Comparison of ENCODE assay signal across 2 cellular contexts in the genomic region with DNA sequence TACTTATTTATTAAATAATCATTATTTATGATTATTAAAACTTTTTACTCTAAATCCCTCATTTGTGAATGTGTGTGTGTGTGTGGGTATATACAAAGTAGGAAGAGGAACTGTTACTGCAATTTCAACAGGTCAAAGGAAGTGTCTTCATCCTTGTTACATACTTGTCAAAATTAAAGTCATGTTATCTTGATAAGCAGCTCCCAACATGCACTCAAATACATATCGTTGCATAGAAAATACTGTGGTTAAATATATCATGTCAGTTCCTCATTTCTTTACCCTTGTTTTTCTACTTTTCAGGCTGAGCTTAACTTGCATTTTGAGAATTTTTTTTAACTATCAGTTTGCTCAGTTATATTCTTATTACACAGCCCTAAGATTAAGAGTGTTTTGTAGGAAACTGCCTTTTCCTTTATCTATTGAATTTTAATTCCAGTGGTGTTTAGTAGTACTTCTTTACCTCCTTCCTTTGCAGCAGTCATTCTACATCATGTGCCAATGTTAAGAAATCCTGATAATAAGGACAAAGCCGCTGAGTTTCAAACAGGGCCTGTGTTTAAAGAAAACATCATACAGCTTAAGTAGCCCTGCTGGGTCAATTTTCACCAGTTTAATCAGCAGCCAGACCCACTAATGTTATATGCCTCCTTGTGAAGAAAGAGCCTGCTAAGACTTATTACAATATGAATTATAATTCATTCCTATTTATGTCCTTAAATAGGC.
TF ChIP-seq lines count a peak whose summit lies in the region.

No MANE protein-coding gene starts in this region.

TF ChIP-seq in HEK293, 187 proteins besides CTCF, POLR2A, EP300 and RAD21:
- TF ChIP-seq, protein P1, sequence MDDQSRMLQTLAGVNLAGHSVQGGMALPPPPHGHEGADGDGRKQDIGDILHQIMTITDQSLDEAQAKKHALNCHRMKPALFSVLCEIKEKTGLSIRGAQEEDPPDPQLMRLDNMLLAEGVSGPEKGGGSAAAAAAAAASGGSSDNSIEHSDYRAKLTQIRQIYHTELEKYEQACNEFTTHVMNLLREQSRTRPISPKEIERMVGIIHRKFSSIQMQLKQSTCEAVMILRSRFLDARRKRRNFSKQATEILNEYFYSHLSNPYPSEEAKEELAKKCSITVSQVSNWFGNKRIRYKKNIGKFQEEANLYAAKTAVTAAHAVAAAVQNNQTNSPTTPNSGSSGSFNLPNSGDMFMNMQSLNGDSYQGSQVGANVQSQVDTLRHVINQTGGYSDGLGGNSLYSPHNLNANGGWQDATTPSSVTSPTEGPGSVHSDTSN (CRISPR knock-in tag; IDR thresholded peaks at IDR 0.05) = no peak
- TF ChIP-seq SCRT2 (tag by site-specific recombination; IDR thresholded peaks at IDR 0.05) (0 out of 2 replicates have a peak, but pooled peaks have one; percentile 32), BCL11B (tag by site-specific recombination; IDR thresholded peaks at IDR 0.05; ENCODE audit: low read depth) (no peak), GLI2 (tag by site-specific recombination; IDR thresholded peaks at IDR 0.05; ENCODE audit: borderline replicate concordance, low read depth) (no peak), ZNF600 (tag by site-specific recombination; IDR thresholded peaks at IDR 0.05) (no peak)
TF ChIP-seq in HEK293: peak in this region for 1.

TF ChIP-seq in GM12878, 131 proteins besides CTCF, POLR2A, EP300 and RAD21:
- TF ChIP-seq, protein P2, sequence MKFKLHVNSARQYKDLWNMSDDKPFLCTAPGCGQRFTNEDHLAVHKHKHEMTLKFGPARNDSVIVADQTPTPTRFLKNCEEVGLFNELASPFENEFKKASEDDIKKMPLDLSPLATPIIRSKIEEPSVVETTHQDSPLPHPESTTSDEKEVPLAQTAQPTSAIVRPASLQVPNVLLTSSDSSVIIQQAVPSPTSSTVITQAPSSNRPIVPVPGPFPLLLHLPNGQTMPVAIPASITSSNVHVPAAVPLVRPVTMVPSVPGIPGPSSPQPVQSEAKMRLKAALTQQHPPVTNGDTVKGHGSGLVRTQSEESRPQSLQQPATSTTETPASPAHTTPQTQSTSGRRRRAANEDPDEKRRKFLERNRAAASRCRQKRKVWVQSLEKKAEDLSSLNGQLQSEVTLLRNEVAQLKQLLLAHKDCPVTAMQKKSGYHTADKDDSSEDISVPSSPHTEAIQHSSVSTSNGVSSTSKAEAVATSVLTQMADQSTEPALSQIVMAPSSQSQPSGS (IDR thresholded peaks at IDR 0.05; ENCODE audit: low read length) = no peak
- TF ChIP-seq CHD2 (IDR thresholded peaks at IDR 0.05; ENCODE audit: borderline replicate concordance, low read depth, low read length) = no peak
- peak; percentile 77 for TF ChIP-seq SPI1 (IDR thresholded peaks at IDR 0.05; ENCODE audit: borderline replicate concordance, insufficient read depth, low read depth, low read length)
- no peak for TF ChIP-seq CREB1 (IDR thresholded peaks at IDR 0.05; ENCODE audit: low read depth)
- TF ChIP-seq HCFC1 (IDR thresholded peaks at IDR 0.05; ENCODE audit: low read length) = no peak
